ENCODE assay signal across 11 cellular contexts in the genomic region with DNA sequence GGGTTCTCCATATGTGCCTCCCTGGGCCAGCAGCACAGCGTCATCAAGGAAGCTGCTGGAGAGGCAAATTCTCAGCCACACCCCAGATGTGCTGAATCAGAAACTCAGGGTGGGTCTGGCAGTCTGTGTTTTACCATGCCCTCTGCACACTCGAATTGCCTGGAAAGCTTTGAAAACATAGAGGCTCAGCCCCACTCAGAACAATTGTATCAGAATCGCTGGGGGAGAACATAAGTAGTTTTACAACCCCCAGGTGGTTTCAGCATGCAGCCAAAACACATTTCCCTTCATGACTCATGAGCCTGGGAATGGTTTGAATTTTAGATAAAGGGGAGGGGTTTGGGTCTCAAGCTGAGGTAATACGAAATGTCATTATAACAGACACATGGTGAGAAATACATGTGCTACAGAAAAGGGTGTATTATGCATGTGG. TPM values are rescaled to one million over a fixed set of nuclear protein-coding genes. Genes with fewer than 3 reads are reported as not detected.
A peak's percentile ranks its signal among the peaks of the same experiment; 100 is the strongest.
DNase-seq lines count a peak whose midpoint lies in the region; ATAC-seq and TF ChIP-seq lines count a peak whose summit lies in the region.
"Had no signal": no experiment of that assay in that cellular context is flagged by ENCODE, and none has a peak within 500 bp of the region (broad histone marks: within the 10 kb centered on the region; RNA-seq: fewer than 3 reads in every experiment).

No MANE protein-coding gene starts in this region.

- no peak for ATAC-seq in natural killer cell treated with Interleukin-12 subunit alpha and Interleukin-12 subunit beta and Interleukin-15 and Interleukin-18, amount 100 ng/mL, for 72 hours

- H3K4me1 Mint-ChIP-seq in progenitor cell of endocrine pancreas (ENCODE audit: low read depth): no peaks in the 10 kb centered on the region
- no peaks in the 10 kb centered on the region for H3K4me1 Mint-ChIP-seq in natural killer cell treated with Interleukin-12 subunit alpha and Interleukin-12 subunit beta and Interleukin-15 and Interleukin-18, amount 100 ng/mL, for 72 hours (ENCODE audit: low read depth in 2 of 2)
- H3K4me1 Mint-ChIP-seq: CD4-positive, alpha-beta memory T cell had no signal

- intact Hi-C loops in A673 (cut with micrococcal nuclease; ENCODE audit: unreplicated experiment): no loop called here

- peak; percentile 85 for DNase-seq in A673 (ENCODE audit: low spot score)
- peak; percentile 97 for DNase-seq in HS-27A (ENCODE audit: low read depth)
- peak; percentile 87 for DNase-seq in adipocyte (ENCODE audit: low read depth)
- DNase-seq in iPS-NIHi11 (ENCODE audit: low spot score): peak; percentile 46
- no peak for DNase-seq in activated CD8-positive, alpha-beta memory T cell treated with anti-CD3 and anti-CD28 coated beads, Interleukin-2, amount 50 U/mL, for 48 hours
- no peak for DNase-seq in progenitor cell of endocrine pancreas (ENCODE audit: low spot score, unreplicated experiment)
- no peak for DNase-seq in Kasumi-1 (lab: John Stamatoyannopoulos, UW)
- no peak for DNase-seq in natural killer cell treated with Interleukin-12 subunit alpha and Interleukin-12 subunit beta and Interleukin-15 and Interleukin-18, amount 100 ng/mL, for 72 hours (ENCODE audit: low spot score)
- DNase-seq: CD4-positive, alpha-beta memory T cell; NCI-H2081 treated with DMSO at 0.1 percent for 48 hours had no signal

- H3K27ac Mint-ChIP-seq in progenitor cell of endocrine pancreas: no peak overlapping the region
- H3K27ac Mint-ChIP-seq in natural killer cell treated with Interleukin-12 subunit alpha and Interleukin-12 subunit beta and Interleukin-15 and Interleukin-18, amount 100 ng/mL, for 72 hours: no peak overlapping the region
- H3K27ac Mint-ChIP-seq: CD4-positive, alpha-beta memory T cell had no signal

- POLR2A ChIA-PET in A673 (lab: Charles Lee; ENCODE audit: low non-redundant PET): no interaction called here

- H3K27me3 ChIP-seq in A673 (replicated peaks; ENCODE audit: insufficient read depth, low read depth, low read length, poor library complexity) (no peaks in the 10 kb centered on the region), adipocyte (replicated peaks; ENCODE audit: control insufficient read depth, insufficient read depth, low read length) (no peaks in the 10 kb centered on the region)

- H3K4me1 ChIP-seq in A673 (ENCODE audit: insufficient read depth, low read length, poor library complexity, severe bottlenecking): no peaks in the 10 kb centered on the region
- H3K4me1 ChIP-seq in adipocyte (ENCODE audit: control insufficient read depth, insufficient read depth, low read length): peaks cover 31% of the 10 kb centered on the region

- no peak overlapping the region for H3K4me3 Mint-ChIP-seq in progenitor cell of endocrine pancreas (ENCODE audit: low read depth)
- H3K4me3 Mint-ChIP-seq in natural killer cell treated with Interleukin-12 subunit alpha and Interleukin-12 subunit beta and Interleukin-15 and Interleukin-18, amount 100 ng/mL, for 72 hours: no peak overlapping the region
- H3K4me3 Mint-ChIP-seq: CD4-positive, alpha-beta memory T cell had no signal

- H3K4me3 ChIP-seq in A673 (ENCODE audit: low read depth, low read length, poor library complexity, severe bottlenecking) (no peak overlapping the region), adipocyte (ENCODE audit: low read length) (peak overlapping the region; percentile 9)

- H3K9ac ChIP-seq in adipocyte (ENCODE audit: low read length): peak overlapping the region; percentile 48

- H3K27me3 Mint-ChIP-seq in progenitor cell of endocrine pancreas: peaks cover 8% of the 10 kb centered on the region
- peaks cover 7 to 15% of the 10 kb centered on the region in 2 donors for H3K27me3 Mint-ChIP-seq in natural killer cell treated with Interleukin-12 subunit alpha and Interleukin-12 subunit beta and Interleukin-15 and Interleukin-18, amount 100 ng/mL, for 72 hours

- BruUV-seq in A673 (replicated peaks; lab: Mats Ljungman, UMichigan): no TSS peak

- H3K36me3 ChIP-seq in A673 (ENCODE audit: insufficient read depth, low read length, poor library complexity, severe bottlenecking): no peaks in the 10 kb centered on the region
- H3K36me3 ChIP-seq in adipocyte (ENCODE audit: control insufficient read depth, insufficient read depth, low read length, severe bottlenecking): no peaks in the 10 kb centered on the region

- H3K27ac ChIP-seq in A673 (ENCODE audit: low read depth, low read length, poor library complexity, severe bottlenecking): no peak overlapping the region
- H3K27ac ChIP-seq: VCaP had no signal

- no peaks in the 10 kb centered on the region for H3K36me3 Mint-ChIP-seq in progenitor cell of endocrine pancreas (ENCODE audit: insufficient read depth)
- H3K36me3 Mint-ChIP-seq in natural killer cell treated with Interleukin-12 subunit alpha and Interleukin-12 subunit beta and Interleukin-15 and Interleukin-18, amount 100 ng/mL, for 72 hours: no peaks in the 10 kb centered on the region
- H3K36me3 Mint-ChIP-seq: CD4-positive, alpha-beta memory T cell had no signal

- no peaks in the 10 kb centered on the region for H3K9me3 Mint-ChIP-seq in progenitor cell of endocrine pancreas (ENCODE audit: low read depth)
- no peaks in the 10 kb centered on the region for H3K9me3 Mint-ChIP-seq in natural killer cell treated with Interleukin-12 subunit alpha and Interleukin-12 subunit beta and Interleukin-15 and Interleukin-18, amount 100 ng/mL, for 72 hours
- H3K9me3 Mint-ChIP-seq: CD4-positive, alpha-beta memory T cell had no signal

- H3K9me3 ChIP-seq in A673 (ENCODE audit: low read depth, low read length, poor library complexity, severe bottlenecking) (no peaks in the 10 kb centered on the region), adipocyte (ENCODE audit: control insufficient read depth, low read length) (peaks cover 3% of the 10 kb centered on the region)

- CTCF ChIA-PET in A673 (lab: Charles Lee): no interaction called here

- no peak for TF ChIP-seq CTCF in A673 (conservative IDR thresholded peaks at IDR 0.05; ENCODE audit: low read depth, low read length)
- TF ChIP-seq CTCF in progenitor cell of endocrine pancreas (IDR thresholded peaks at IDR 0.05; ENCODE audit: unreplicated experiment): no peak

RNA-seq across cellular contexts. Expression of a gene that starts 9.6 kb away (rescaled TPM):
- total RNA-seq in A673 (2021): 0.09 TPM in 1 of 2 replicates, not detected in the other
- total RNA-seq in progenitor cell of endocrine pancreas: not detected in 2 replicates
- not detected for total RNA-seq in natural killer cell treated with Interleukin-12 subunit alpha and Interleukin-12 subunit beta and Interleukin-15 and Interleukin-18, amount 100 ng/mL, for 72 hours
- total RNA-seq: CD4-positive, alpha-beta memory T cell had no signal

RNA-seq across cellular contexts. Expression of a gene that starts 22.3 kb away (rescaled TPM):
- 6.5 and 8.8 TPM in 2 replicates for total RNA-seq in A673 (2021)
- 13.4 and 13.6 TPM in 2 replicates for total RNA-seq in progenitor cell of endocrine pancreas
- 1 to 10 TPM; 5.3 to 6.8 TPM for total RNA-seq in natural killer cell treated with Interleukin-12 subunit alpha and Interleukin-12 subunit beta and Interleukin-15 and Interleukin-18, amount 100 ng/mL, for 72 hours

Comparison
In these comparisons a context has a peak if more than half of its experiments do, and no peak if none do; other contexts are left out.
1. DNase-seq: peak in A673 (single experiment), HS-27A (single experiment), adipocyte (single experiment) and iPS-NIHi11 (single experiment); none in activated CD8-positive, alpha-beta memory T cell treated with anti-CD3 and anti-CD28 coated beads, Interleukin-2, amount 50 U/mL, for 48 hours (single experiment), progenitor cell of endocrine pancreas (single experiment), Kasumi-1 (0 of 2) and natural killer cell treated with Interleukin-12 subunit alpha and Interleukin-12 subunit beta and Interleukin-15 and Interleukin-18, amount 100 ng/mL, for 72 hours (single experiment).